8 cellular contexts compared by ENCODE assay signal in the genomic region with DNA sequence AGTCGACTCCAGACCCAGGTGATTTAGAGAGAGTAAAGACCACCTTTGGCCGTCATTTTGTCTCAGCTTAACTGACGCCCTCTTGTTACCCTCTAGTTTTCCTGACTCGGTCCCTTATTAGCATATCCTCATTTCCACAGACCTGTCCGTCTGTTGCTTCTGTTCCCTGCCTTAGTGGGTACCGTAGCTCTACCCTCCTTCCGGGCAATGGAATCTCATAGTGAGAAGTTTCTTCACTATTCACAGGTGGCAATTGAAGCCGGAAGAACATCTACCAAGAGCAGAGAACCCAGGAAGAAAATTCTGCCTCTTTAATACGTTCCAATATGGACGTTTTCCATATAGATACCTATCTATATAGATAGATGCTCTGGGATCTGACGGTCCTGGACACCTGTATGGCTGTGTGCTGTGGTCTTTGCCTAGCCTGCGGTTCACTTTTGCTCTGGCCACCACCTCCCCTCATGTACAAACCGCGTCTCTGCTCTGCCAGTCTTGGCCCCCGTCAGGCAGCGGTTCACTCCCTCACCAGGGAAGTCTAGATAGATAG. TPM values are rescaled to one million over a fixed set of nuclear protein-coding genes. Genes with fewer than 3 reads are reported as not detected.
DNase-seq lines count a peak whose midpoint lies in the region; ATAC-seq and TF ChIP-seq lines count a peak whose summit lies in the region.

No MANE protein-coding gene starts in this region.

- intact Hi-C loops in breast epithelium (cut with DNase I; ENCODE audit: low total_unique reads) (no loop called here), left colon (cut with DNase I, micrococcal nuclease) (no loop called here)

- H3K4me1 ChIP-seq in breast epithelium: no peaks in the 10 kb centered on the region

- no peaks in the 10 kb centered on the region for H3K9me3 ChIP-seq in breast epithelium

- H3K27me3 ChIP-seq in breast epithelium: no peaks in the 10 kb centered on the region

- no peak for TF ChIP-seq CTCF in breast epithelium (IDR thresholded peaks at IDR 0.05)

- ATAC-seq in GM18870 (IDR thresholded peaks at IDR 0.05; ENCODE audit: unreplicated experiment): peak; percentile 21
- peak; percentile 8 for ATAC-seq in HG03097 (IDR thresholded peaks at IDR 0.05; ENCODE audit: low FRiP score, unreplicated experiment)
- ATAC-seq in left colon: peak; percentile 53
- peak; percentile 19 for ATAC-seq in stimulated activated naive CD8-positive, alpha-beta T cell treated with anti-CD3 and anti-CD28 coated beads, Interleukin-15, Interleukin-2, amounts not matched to agents 100 U/mL and 50 U/mL, for 24 hours

- H3K36me3 ChIP-seq in breast epithelium: no peaks in the 10 kb centered on the region

- TF ChIP-seq POLR2A in breast epithelium (IDR thresholded peaks at IDR 0.05): no peak

- peak overlapping the region; percentile 86 to 87 for H3K27ac ChIP-seq in breast epithelium

- DNase-seq in CD1c-positive myeloid dendritic cell (ENCODE audit: extremely low spot score): peak; percentile 36
- DNase-seq in RPMI7951 (ENCODE audit: low read depth): peak; percentile 3
- DNase-seq in breast epithelium (ENCODE audit: low spot score in 2 of 2): no peak
- DNase-seq in left colon: peak; percentile 27
- DNase-seq in stimulated activated naive CD8-positive, alpha-beta T cell treated with anti-CD3 and anti-CD28 coated beads, Interleukin-15, Interleukin-2, amounts not matched to agents 100 U/mL and 50 U/mL, for 24 hours: no peak
- no peak for DNase-seq in NCI-H1048 (lab: John Stamatoyannopoulos, UW)

- peak overlapping the region; percentile 81 to 93 (median 92) for H3K4me3 ChIP-seq in breast epithelium

RNA-seq across cellular contexts. Expression of a gene that starts 0.7 kb away (rescaled TPM):
- 9.4 and 13.6 TPM in 2 replicates for total RNA-seq in RPMI7951 (2014; rRNA removed; shearing (Covaris generic))
- total RNA-seq in breast epithelium: 10 to 100 TPM; 13.1 to 31.8 (median 28.5) TPM
- total RNA-seq in left colon: 10 to 100 TPM; 23.7 to 28.3 TPM

Comparison
In these comparisons a context has a peak if more than half of its experiments do, and no peak if none do; other contexts are left out.
1. DNase-seq: peak in CD1c-positive myeloid dendritic cell (single experiment), RPMI7951 (single experiment) and left colon (2 of 2); none in breast epithelium (0 of 2), stimulated activated naive CD8-positive, alpha-beta T cell treated with anti-CD3 and anti-CD28 coated beads, Interleukin-15, Interleukin-2, amounts not matched to agents 100 U/mL and 50 U/mL, for 24 hours (single experiment) and NCI-H1048 (single experiment).
2. Peak in every context shown above with its lines, with median percentiles within 50 percentile points of each other: ATAC-seq.